1 cellular context compared by ENCODE assay signal in the genomic region with DNA sequence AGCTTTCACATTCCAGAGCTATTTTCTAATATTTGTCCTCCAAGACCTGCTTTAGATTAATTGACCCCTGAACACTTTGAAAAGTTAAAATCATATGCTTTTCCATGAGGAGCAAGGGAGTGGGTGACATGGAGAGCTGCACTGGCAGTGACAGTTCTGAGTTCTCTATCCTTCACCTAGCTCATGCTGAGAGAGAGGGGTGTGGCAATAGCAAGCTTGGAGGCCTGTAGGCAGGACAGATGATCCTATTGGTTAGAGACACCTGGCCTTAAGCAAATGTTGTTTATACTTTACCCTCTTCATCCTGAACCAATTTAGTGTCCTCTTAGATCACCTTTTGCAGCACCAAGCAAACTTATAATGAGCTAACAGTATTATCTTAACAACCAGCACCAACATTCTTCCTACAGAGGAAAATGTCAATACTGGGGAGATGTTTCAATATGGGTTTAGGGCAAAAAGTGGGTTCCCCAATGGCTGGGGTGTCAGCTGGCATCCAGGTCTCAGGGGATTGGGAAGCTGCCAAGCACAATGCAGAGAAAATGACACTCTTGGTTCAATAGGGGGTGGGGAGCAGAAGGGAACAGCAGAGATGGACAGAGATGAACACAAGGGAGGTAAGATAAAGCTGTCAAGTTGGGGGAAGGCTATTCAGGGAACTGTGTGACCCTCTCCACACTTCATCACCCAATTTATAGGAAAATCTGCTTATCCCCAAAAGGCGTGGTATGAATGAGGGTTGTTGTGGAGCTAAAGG.
TF ChIP-seq lines count a peak whose summit lies in the region.

No MANE protein-coding gene starts in this region.

TF ChIP-seq in HepG2, 621 proteins besides CTCF, POLR2A, EP300 and RAD21 (continued from another document):
- TF ChIP-seq FUBP1 (CRISPR knock-in tag; IDR thresholded peaks at IDR 0.05; ENCODE audit: borderline replicate concordance) (no peak), ZNF253 (CRISPR knock-in tag; IDR thresholded peaks at IDR 0.05; ENCODE audit: borderline replicate concordance) (no peak), MLLT10 (CRISPR knock-in tag; IDR thresholded peaks at IDR 0.05) (no peak), SAP130 (CRISPR knock-in tag; IDR thresholded peaks at IDR 0.05; ENCODE audit: low read depth) (0 out of 2 replicates have a peak, but pooled peaks have one; percentile 31), ZFX (CRISPR knock-in tag; IDR thresholded peaks at IDR 0.05; ENCODE audit: low read depth) (0 out of 2 replicates have a peak, but pooled peaks have one; percentile 18), NR2F6 (IDR thresholded peaks at IDR 0.05) (no peak), NR2F6 (CRISPR knock-in tag; IDR thresholded peaks at IDR 0.05) (no peak), PRPF4 (IDR thresholded peaks at IDR 0.05; ENCODE audit: low read depth, low read length, poor library complexity, severe bottlenecking) (no peak), MBNL3 (CRISPR knock-in tag; conservative IDR thresholded peaks at IDR 0.05) (no peak), YY1 (IDR thresholded peaks at IDR 0.05; ENCODE audit: insufficient read depth, insufficient replicate concordance, low read depth, low read length) (no peak), GATA4 (IDR thresholded peaks at IDR 0.05; ENCODE audit: borderline replicate concordance, low read depth) (no peak), MTERF4 (CRISPR knock-in tag; IDR thresholded peaks at IDR 0.05) (no peak), BRCA1 (CRISPR knock-in tag; IDR thresholded peaks at IDR 0.05) (no peak), CEBPG (CRISPR knock-in tag; IDR thresholded peaks at IDR 0.05) (peak; percentile 23; the same call in 1 of the 2 replicates), ZNF180 (CRISPR knock-in tag; IDR thresholded peaks at IDR 0.05; ENCODE audit: borderline replicate concordance, low read depth) (no peak), CHD2 (IDR thresholded peaks at IDR 0.05; ENCODE audit: low read depth, low read length) (no peak), MEIS2 (CRISPR knock-in tag; IDR thresholded peaks at IDR 0.05) (no peak), PHF8 (CRISPR knock-in tag; IDR thresholded peaks at IDR 0.05) (no peak), CEBPB (IDR thresholded peaks at IDR 0.05; ENCODE audit: borderline replicate concordance, low read depth, low read length) (peak; percentile 14; the same call in 1 of the 2 replicates), PRDM4 (CRISPR knock-in tag; IDR thresholded peaks at IDR 0.05; ENCODE audit: borderline replicate concordance) (no peak), TEAD3 (CRISPR knock-in tag; optimal IDR thresholded peaks at IDR 0.05; ENCODE audit: borderline replicate concordance) (no peak)
- TF ChIP-seq, protein P1, sequence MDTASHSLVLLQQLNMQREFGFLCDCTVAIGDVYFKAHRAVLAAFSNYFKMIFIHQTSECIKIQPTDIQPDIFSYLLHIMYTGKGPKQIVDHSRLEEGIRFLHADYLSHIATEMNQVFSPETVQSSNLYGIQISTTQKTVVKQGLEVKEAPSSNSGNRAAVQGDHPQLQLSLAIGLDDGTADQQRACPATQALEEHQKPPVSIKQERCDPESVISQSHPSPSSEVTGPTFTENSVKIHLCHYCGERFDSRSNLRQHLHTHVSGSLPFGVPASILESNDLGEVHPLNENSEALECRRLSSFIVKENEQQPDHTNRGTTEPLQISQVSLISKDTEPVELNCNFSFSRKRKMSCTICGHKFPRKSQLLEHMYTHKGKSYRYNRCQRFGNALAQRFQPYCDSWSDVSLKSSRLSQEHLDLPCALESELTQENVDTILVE (CRISPR knock-in tag; IDR thresholded peaks at IDR 0.05), result no peak
- TF ChIP-seq, protein P2, sequence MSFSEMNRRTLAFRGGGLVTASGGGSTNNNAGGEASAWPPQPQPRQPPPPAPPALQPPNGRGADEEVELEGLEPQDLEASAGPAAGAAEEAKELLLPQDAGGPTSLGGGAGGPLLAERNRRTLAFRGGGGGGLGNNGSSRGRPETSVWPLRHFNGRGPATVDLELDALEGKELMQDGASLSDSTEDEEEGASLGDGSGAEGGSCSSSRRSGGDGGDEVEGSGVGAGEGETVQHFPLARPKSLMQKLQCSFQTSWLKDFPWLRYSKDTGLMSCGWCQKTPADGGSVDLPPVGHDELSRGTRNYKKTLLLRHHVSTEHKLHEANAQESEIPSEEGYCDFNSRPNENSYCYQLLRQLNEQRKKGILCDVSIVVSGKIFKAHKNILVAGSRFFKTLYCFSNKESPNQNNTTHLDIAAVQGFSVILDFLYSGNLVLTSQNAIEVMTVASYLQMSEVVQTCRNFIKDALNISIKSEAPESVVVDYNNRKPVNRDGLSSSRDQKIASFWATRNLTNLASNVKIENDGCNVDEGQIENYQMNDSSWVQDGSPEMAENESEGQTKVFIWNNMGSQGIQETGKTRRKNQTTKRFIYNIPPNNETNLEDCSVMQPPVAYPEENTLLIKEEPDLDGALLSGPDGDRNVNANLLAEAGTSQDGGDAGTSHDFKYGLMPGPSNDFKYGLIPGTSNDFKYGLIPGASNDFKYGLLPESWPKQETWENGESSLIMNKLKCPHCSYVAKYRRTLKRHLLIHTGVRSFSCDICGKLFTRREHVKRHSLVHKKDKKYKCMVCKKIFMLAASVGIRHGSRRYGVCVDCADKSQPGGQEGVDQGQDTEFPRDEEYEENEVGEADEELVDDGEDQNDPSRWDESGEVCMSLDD (CRISPR knock-in tag; IDR thresholded peaks at IDR 0.05; ENCODE audit: borderline replicate concordance), result no peak
- TF ChIP-seq, protein P3, sequence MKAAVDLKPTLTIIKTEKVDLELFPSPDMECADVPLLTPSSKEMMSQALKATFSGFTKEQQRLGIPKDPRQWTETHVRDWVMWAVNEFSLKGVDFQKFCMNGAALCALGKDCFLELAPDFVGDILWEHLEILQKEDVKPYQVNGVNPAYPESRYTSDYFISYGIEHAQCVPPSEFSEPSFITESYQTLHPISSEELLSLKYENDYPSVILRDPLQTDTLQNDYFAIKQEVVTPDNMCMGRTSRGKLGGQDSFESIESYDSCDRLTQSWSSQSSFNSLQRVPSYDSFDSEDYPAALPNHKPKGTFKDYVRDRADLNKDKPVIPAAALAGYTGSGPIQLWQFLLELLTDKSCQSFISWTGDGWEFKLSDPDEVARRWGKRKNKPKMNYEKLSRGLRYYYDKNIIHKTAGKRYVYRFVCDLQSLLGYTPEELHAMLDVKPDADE (CRISPR knock-in tag; IDR thresholded peaks at IDR 0.05), result no peak
- TF ChIP-seq, protein P4, sequence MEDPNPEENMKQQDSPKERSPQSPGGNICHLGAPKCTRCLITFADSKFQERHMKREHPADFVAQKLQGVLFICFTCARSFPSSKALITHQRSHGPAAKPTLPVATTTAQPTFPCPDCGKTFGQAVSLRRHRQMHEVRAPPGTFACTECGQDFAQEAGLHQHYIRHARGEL (CRISPR knock-in tag; IDR thresholded peaks at IDR 0.05), result no peak
